In genomic region chr4:44727471-44727870, GRCh38 we compare ENCODE assay signal across 15 cellular contexts. TPM values are rescaled to one million over a fixed set of nuclear protein-coding genes. Genes with fewer than 3 reads are reported as not detected.
DNase-seq lines count a peak whose midpoint lies in the region; ATAC-seq, FAIRE-seq and TF ChIP-seq lines count a peak whose summit lies in the region.
"Had no signal": no experiment of that assay in that cellular context is flagged by ENCODE, and none has a peak within 500 bp of the region (broad histone marks: within the 10 kb centered on the region; RNA-seq: fewer than 3 reads in every experiment).

No MANE protein-coding gene starts in this region.

- H3K27me3 ChIP-seq in PC-9 (ENCODE audit: insufficient read depth, low read depth) (no peaks in the 10 kb centered on the region), hepatocyte (peaks cover 5% of the 10 kb centered on the region), smooth muscle cell (ENCODE audit: low read depth) (no peaks in the 10 kb centered on the region), MG63 (no peaks in the 10 kb centered on the region)
- H3K27me3 ChIP-seq: left lung, pancreas had no signal

- ATAC-seq in activated naive CD4-positive, alpha-beta T cell treated with anti-CD3 and anti-CD28 coated beads, Interleukin-2, amount 50 U/mL, for 72 hours, result no peak
- no peak for ATAC-seq in GM21515 (IDR thresholded peaks at IDR 0.05; ENCODE audit: unreplicated experiment)

- FAIRE-seq in GM19239 (lab: Jason Lieb, UNC), result no peak
- FAIRE-seq: pancreas, urothelium cell line had no signal

- H3K9ac ChIP-seq in smooth muscle cell (ENCODE audit: low read depth), result no peak overlapping the region

- H3K9me3 Mint-ChIP-seq in activated naive CD4-positive, alpha-beta T cell treated with anti-CD3 and anti-CD28 coated beads, Interleukin-2, amount 10 ng/mL, durations not matched to agents 7 days and 5 days, result no peaks in the 10 kb centered on the region
- H3K9me3 Mint-ChIP-seq in activated naive CD4-positive, alpha-beta T cell treated with anti-CD3 and anti-CD28 coated beads, Interleukin-2, amount 50 U/mL, for 72 hours, result peaks cover 0 to 3% of the 10 kb centered on the region in 2 donors
- H3K9me3 Mint-ChIP-seq: H9 had no signal

- H4K20me1 ChIP-seq in PC-9 (ENCODE audit: insufficient read depth), result no peaks in the 10 kb centered on the region
- H4K20me1 ChIP-seq in hepatocyte (ENCODE audit: insufficient read depth, poor library complexity, severe bottlenecking), result no peaks in the 10 kb centered on the region
- peaks cover 18% of the 10 kb centered on the region for H4K20me1 ChIP-seq in smooth muscle cell (ENCODE audit: low read depth)

- no peaks in the 10 kb centered on the region for H3K36me3 Mint-ChIP-seq in activated naive CD4-positive, alpha-beta T cell treated with anti-CD3 and anti-CD28 coated beads, Interleukin-2, amount 10 ng/mL, durations not matched to agents 7 days and 5 days
- H3K36me3 Mint-ChIP-seq in activated naive CD4-positive, alpha-beta T cell treated with anti-CD3 and anti-CD28 coated beads, Interleukin-2, amount 50 U/mL, for 72 hours, result peaks cover 0 to 17% of the 10 kb centered on the region in 2 donors

- H3K4me1 Mint-ChIP-seq in activated naive CD4-positive, alpha-beta T cell treated with anti-CD3 and anti-CD28 coated beads, Interleukin-2, amount 10 ng/mL, durations not matched to agents 7 days and 5 days, result peaks cover 35% of the 10 kb centered on the region

- CTCF ChIA-PET in activated naive CD4-positive, alpha-beta T cell treated with anti-CD3 and anti-CD28 coated beads, Interleukin-2, amount 10 ng/mL, durations not matched to agents 7 days and 5 days (lab: Charles Lee), result no interaction called here
- CTCF ChIA-PET in PC-9 (lab: Charles Lee), result no interaction called here

- H3K36me3 ChIP-seq in PC-9 (ENCODE audit: low read depth) (no peaks in the 10 kb centered on the region), hepatocyte (replicated peaks; ENCODE audit: insufficient read depth, low read depth) (no peaks in the 10 kb centered on the region), smooth muscle cell (ENCODE audit: low read depth) (no peaks in the 10 kb centered on the region), MG63 (no peaks in the 10 kb centered on the region)
- H3K36me3 ChIP-seq: left lung, pancreas had no signal

- H3K9me3 ChIP-seq in PC-9 (ENCODE audit: insufficient read depth, low read depth), result no peaks in the 10 kb centered on the region
- no peaks in the 10 kb centered on the region for H3K9me3 ChIP-seq in hepatocyte (ENCODE audit: low read depth)
- H3K9me3 ChIP-seq in smooth muscle cell (replicated peaks; ENCODE audit: low read depth), result no peaks in the 10 kb centered on the region
- H3K9me3 ChIP-seq in MG63, result no peaks in the 10 kb centered on the region
- H3K9me3 ChIP-seq: left lung, pancreas had no signal

- POLR2A ChIA-PET in PC-9 (lab: Charles Lee; ENCODE audit: unreplicated experiment), result no interaction called here

- intact Hi-C loops in PC-9 (cut with micrococcal nuclease; ENCODE audit: unreplicated experiment), result no loop called here

- peak overlapping the region; percentile 89; the same call in 1 of the 2 replicates for H3K4me3 ChIP-seq in PC-9
- no peak overlapping the region for H3K4me3 ChIP-seq in hepatocyte
- H3K4me3 ChIP-seq in smooth muscle cell, result no peak overlapping the region
- H3K4me3 ChIP-seq in MG63, result no peak overlapping the region

- H3K79me2 ChIP-seq in PC-9 (ENCODE audit: low read depth) (peaks cover 20% of the 10 kb centered on the region), hepatocyte (peaks cover 34% of the 10 kb centered on the region), smooth muscle cell (ENCODE audit: low read depth) (peaks cover 28% of the 10 kb centered on the region)

- H3K4me3 Mint-ChIP-seq in activated naive CD4-positive, alpha-beta T cell treated with anti-CD3 and anti-CD28 coated beads, Interleukin-2, amount 10 ng/mL, durations not matched to agents 7 days and 5 days, result peak overlapping the region; percentile 78

- H3K4me1 ChIP-seq in PC-9 (replicated peaks; ENCODE audit: insufficient read depth), result peaks cover 18% of the 10 kb centered on the region; the same call in 1 of the 2 replicates
- H3K4me1 ChIP-seq in hepatocyte (ENCODE audit: insufficient read depth), result peaks cover 3% of the 10 kb centered on the region
- H3K4me1 ChIP-seq in smooth muscle cell (ENCODE audit: low read depth), result peaks cover 15% of the 10 kb centered on the region

- peak overlapping the region; percentile 94 for H3K4me2 ChIP-seq in PC-9
- peak overlapping the region; percentile 83 for H3K4me2 ChIP-seq in hepatocyte
- H3K4me2 ChIP-seq in smooth muscle cell, result no peak overlapping the region

- H3K27me3 Mint-ChIP-seq in activated naive CD4-positive, alpha-beta T cell treated with anti-CD3 and anti-CD28 coated beads, Interleukin-2, amount 10 ng/mL, durations not matched to agents 7 days and 5 days, result peaks cover 7% of the 10 kb centered on the region

- TF ChIP-seq CTCF in PC-9 (conservative IDR thresholded peaks at IDR 0.05), result no peak
- no peak for TF ChIP-seq CTCF in hepatocyte (IDR thresholded peaks at IDR 0.05; ENCODE audit: poor library complexity)
- no peak for TF ChIP-seq CTCF in smooth muscle cell (IDR thresholded peaks at IDR 0.05; ENCODE audit: borderline replicate concordance, insufficient read depth, poor library complexity, severe bottlenecking)

- no peak overlapping the region for H3K27ac ChIP-seq in PC-9
- H3K27ac ChIP-seq in hepatocyte, result no peak overlapping the region
- H3K27ac ChIP-seq in smooth muscle cell (ENCODE audit: low read depth), result no peak overlapping the region

- no peak overlapping the region for H3K27ac Mint-ChIP-seq in activated naive CD4-positive, alpha-beta T cell treated with anti-CD3 and anti-CD28 coated beads, Interleukin-2, amount 10 ng/mL, durations not matched to agents 7 days and 5 days
- no peak overlapping the region for H3K27ac Mint-ChIP-seq in activated naive CD4-positive, alpha-beta T cell treated with anti-CD3 and anti-CD28 coated beads, Interleukin-2, amount 50 U/mL, for 72 hours
- H3K27ac Mint-ChIP-seq: H9 had no signal

- WGBS in hepatocyte (ENCODE audit: low lambda C conversion rate, missing lambda C conversion rate), result 75% methylated on average over 6 of the region's 6 CpGs
- WGBS in smooth muscle cell (ENCODE audit: low lambda C conversion rate), result 82% methylated on average over 6 of the region's 6 CpGs

- DNase-seq in activated naive CD4-positive, alpha-beta T cell treated with anti-CD3 and anti-CD28 coated beads, Interleukin-2, amount 10 ng/mL, durations not matched to agents 7 days and 5 days, result no peak
- DNase-seq in activated naive CD4-positive, alpha-beta T cell treated with anti-CD3 and anti-CD28 coated beads, Interleukin-2, amount 50 U/mL, for 72 hours (ENCODE audit: low spot score in 2 of 2), result no peak
- DNase-seq in PC-9, result no peak
- DNase-seq in hepatocyte (ENCODE audit: low spot score), result no peak
- DNase-seq in smooth muscle cell (lab: John Stamatoyannopoulos, UW; ENCODE audit: unreplicated experiment), result no peak
- no peak for DNase-seq in MG63
- no peak for DNase-seq in GM19239 (ENCODE audit: insufficient read length, low spot score)
- DNase-seq: central memory CD4-positive, alpha-beta T cell; EL; H9; left lung; NCI-H2171; pancreas had no signal

- peak overlapping the region; percentile 98; the same call in 1 of the 2 replicates for H2AFZ ChIP-seq in PC-9
- peak overlapping the region; percentile 99 for H2AFZ ChIP-seq in hepatocyte
- H2AFZ ChIP-seq in smooth muscle cell (ENCODE audit: low read depth), result peak overlapping the region; percentile 99

- BruUV-seq in PC-9 (replicated peaks; lab: Mats Ljungman, UMichigan), result no TSS peak

- no peaks in the 10 kb centered on the region for H3K9me2 ChIP-seq in PC-9 (ENCODE audit: insufficient read depth)
- no peaks in the 10 kb centered on the region for H3K9me2 ChIP-seq in hepatocyte (replicated peaks; ENCODE audit: insufficient read depth)

- H3F3A ChIP-seq in PC-9 (ENCODE audit: insufficient read depth, low read depth) (no peaks in the 10 kb centered on the region), smooth muscle cell (ENCODE audit: low read depth) (no peaks in the 10 kb centered on the region)

RNA-seq across cellular contexts. Expression of gene GNPDA2, which starts 1.1 kb away (rescaled TPM):
- total RNA-seq in activated naive CD4-positive, alpha-beta T cell treated with anti-CD3 and anti-CD28 coated beads, Interleukin-2, amount 50 U/mL, for 72 hours, result 10 to 100 TPM; 14.9 to 30.7 TPM
- total RNA-seq in PC-9 (2021), result 8.2 and 14.6 TPM in 2 replicates
- total RNA-seq in hepatocyte, result 20.3 and 22.4 TPM in 2 replicates
- 8.8 and 10.5 TPM in 2 replicates for polyA plus RNA-seq in hepatocyte
- 25.5 and 38.2 TPM in 2 replicates for total RNA-seq in smooth muscle cell
- polyA plus RNA-seq in smooth muscle cell, result 22.2 and 23.0 TPM in 2 replicates
- 10.5 and 35.7 TPM in 2 replicates for total RNA-seq in MG63 (2014; rRNA removed; shearing (Covaris generic); ENCODE audit: low replicate concordance)

RNA-seq across cellular contexts. Expression of gene GUF1, which starts 49.3 kb away (rescaled TPM):
- total RNA-seq in activated naive CD4-positive, alpha-beta T cell treated with anti-CD3 and anti-CD28 coated beads, Interleukin-2, amount 50 U/mL, for 72 hours, result 10 to 100 TPM; 34.5 to 51.4 TPM
- total RNA-seq in PC-9 (2021), result 16.0 and 18.6 TPM in 2 replicates
- total RNA-seq in hepatocyte, result 16.4 and 17.5 TPM in 2 replicates
- 10.9 and 13.7 TPM in 2 replicates for polyA plus RNA-seq in hepatocyte
- 13.3 and 14.2 TPM in 2 replicates for total RNA-seq in smooth muscle cell
- 6.8 and 7.2 TPM in 2 replicates for polyA plus RNA-seq in smooth muscle cell
- total RNA-seq in MG63 (2014; rRNA removed; shearing (Covaris generic); ENCODE audit: low replicate concordance), result 4.2 and 8.1 TPM in 2 replicates
